15 cellular contexts compared by ENCODE assay signal in genomic region chr2:201262718-201263117, GRCh38. TPM values are rescaled to one million over a fixed set of nuclear protein-coding genes. Genes with fewer than 3 reads are reported as not detected.
A peak's percentile ranks its signal among the peaks of the same experiment; 100 is the strongest.
DNase-seq lines count a peak whose midpoint lies in the region; ATAC-seq and TF ChIP-seq lines count a peak whose summit lies in the region.
"Had no signal": no experiment of that assay in that cellular context is flagged by ENCODE, and none has a peak within 500 bp of the region (broad histone marks: within the 10 kb centered on the region; RNA-seq: fewer than 3 reads in every experiment).

No MANE protein-coding gene starts in this region.

- H3K27me3 ChIP-seq in hepatocyte: no peaks in the 10 kb centered on the region
- H3K27me3 ChIP-seq: vagina had no signal

- H3K4me3 ChIP-seq in hepatocyte: no peak overlapping the region

- H3K4me1 ChIP-seq in hepatocyte (ENCODE audit: insufficient read depth): peaks cover 16% of the 10 kb centered on the region

- H3K4me2 ChIP-seq in hepatocyte: peak overlapping the region; percentile 15

- no peak overlapping the region for H2AFZ ChIP-seq in hepatocyte

- H3K36me3 ChIP-seq in hepatocyte (replicated peaks; ENCODE audit: insufficient read depth, low read depth): no peaks in the 10 kb centered on the region
- H3K36me3 ChIP-seq: WERI-Rb-1 had no signal

- whole genome bisulfite sequencing in hepatocyte (ENCODE audit: low lambda C conversion rate, missing lambda C conversion rate): 65% methylated on average over 6 of the region's 6 CpGs

- peaks cover 74 to 86% (median 77%) of the 10 kb centered on the region in 3 donors for H3K4me1 Mint-ChIP-seq in T-cell

- peak; percentile 32 for DNase-seq in stimulated activated CD4-positive, alpha-beta T cell treated with anti-CD3 and anti-CD28 coated beads, Interleukin-15, amount 100 ng/mL, for 24 hours
- DNase-seq in stimulated activated CD4-positive, alpha-beta T cell treated with anti-CD3 and anti-CD28 coated beads, Interleukin-2, amount 100 ng/mL, for 48 hours: no peak
- no peak for DNase-seq in T-cell
- DNase-seq in hepatocyte (ENCODE audit: low spot score): no peak
- no peak for DNase-seq in COR-L47 (lab: John Stamatoyannopoulos, UW)
- no peak for DNase-seq in LoVo (ENCODE audit: low spot score)
- DNase-seq in NCI-H2081 treated with DMSO at 0.1 percent for 48 hours (lab: John Stamatoyannopoulos, UW): no peak
- DNase-seq in NCI-H510A (lab: John Stamatoyannopoulos, UW): no peak
- DNase-seq: AML-193, GDM1, NCI-H510A treated with DMSO at 0.1 percent for 48 hours, SIG-M5, WERI-Rb-1 had no signal

- no peaks in the 10 kb centered on the region for H3K9me3 Mint-ChIP-seq in T-cell
- H3K9me3 Mint-ChIP-seq: nephron had no signal

- H4K20me1 ChIP-seq in hepatocyte (ENCODE audit: insufficient read depth, poor library complexity, severe bottlenecking): no peaks in the 10 kb centered on the region

- H3K4me3 Mint-ChIP-seq in T-cell: peak overlapping the region; percentile 86 to 96 (median 92)

- H3K27me3 Mint-ChIP-seq in T-cell: no peaks in the 10 kb centered on the region

- no peak for ATAC-seq in T-cell (replicated peaks in 1 of 4)

- TF ChIP-seq CTCF in hepatocyte (IDR thresholded peaks at IDR 0.05; ENCODE audit: poor library complexity): no peak

- H3K79me2 ChIP-seq in hepatocyte: peaks cover 61% of the 10 kb centered on the region

- H3K9me2 ChIP-seq in hepatocyte (replicated peaks; ENCODE audit: insufficient read depth): no peaks in the 10 kb centered on the region

- CTCF ChIA-PET in T-cell (lab: Charles Lee): interaction anchor here (0.7 to 7.2 kb wide), 8 partner anchors 10 to 176 kb away, joined by 3 to 89 read pairs (median 4); no protein-coding TSS in a partner anchor

- H3K36me3 Mint-ChIP-seq in T-cell: peaks cover 44% of the 10 kb centered on the region

- peak overlapping the region; percentile 89 to 93 for H3K27ac Mint-ChIP-seq in T-cell

- POLR2A ChIA-PET in T-cell (lab: Charles Lee): interaction anchor here (1.1 to 5.1 kb wide), 5 partner anchors 10 to 402 kb away, joined by 3 to 32 read pairs (median 8); no protein-coding TSS in a partner anchor

- H3K27ac ChIP-seq in hepatocyte: no peak overlapping the region
- H3K27ac ChIP-seq: vagina, WERI-Rb-1 had no signal

- H3K9me3 ChIP-seq in hepatocyte (ENCODE audit: low read depth): no peaks in the 10 kb centered on the region
- H3K9me3 ChIP-seq: vagina had no signal

RNA-seq across cellular contexts. Expression of gene CASP8, which starts 2.4 kb away (rescaled TPM):
- total RNA-seq in T-cell (100 to 1,000 TPM; 116 to 306 (median 255) TPM), hepatocyte (24.4 and 27.7 TPM in 2 replicates)
- polyA plus RNA-seq in hepatocyte: 14.6 and 17.1 TPM in 2 replicates
